Comparison of ENCODE assay signal across 1 cellular context in genomic region chr17:41494524-41494923, GRCh38.
TF ChIP-seq lines count a peak whose summit lies in the region.

No MANE protein-coding gene starts in this region.

TF ChIP-seq in HepG2, 621 proteins besides CTCF, POLR2A, EP300 and RAD21:
- TF ChIP-seq FOSL1 (CRISPR knock-in tag; IDR thresholded peaks at IDR 0.05; ENCODE audit: borderline replicate concordance) = no peak
- TF ChIP-seq KLF11 (CRISPR knock-in tag; IDR thresholded peaks at IDR 0.05) = no peak
- no peak for TF ChIP-seq ZNF274 (CRISPR knock-in tag; IDR thresholded peaks at IDR 0.05)
- no peak for TF ChIP-seq HNF1B (CRISPR knock-in tag; IDR thresholded peaks at IDR 0.05)
- TF ChIP-seq ZNF512B (CRISPR knock-in tag; IDR thresholded peaks at IDR 0.05; ENCODE audit: borderline replicate concordance) = no peak
- TF ChIP-seq SATB2 (CRISPR knock-in tag; IDR thresholded peaks at IDR 0.05) = no peak
- TF ChIP-seq ZUFSP (CRISPR knock-in tag; IDR thresholded peaks at IDR 0.05; ENCODE audit: borderline replicate concordance) = no peak
- no peak for TF ChIP-seq FOXA3 (CRISPR knock-in tag; IDR thresholded peaks at IDR 0.05)
